ENCODE assay signal across 18 cellular contexts in genomic region chr18:79299711-79300110, GRCh38.
DNase-seq lines count a peak whose midpoint lies in the region; ATAC-seq and TF ChIP-seq lines count a peak whose summit lies in the region.
"Had no signal": no experiment of that assay in that cellular context is flagged by ENCODE, and none has a peak within 500 bp of the region (broad histone marks: within the 10 kb centered on the region; RNA-seq: fewer than 3 reads in every experiment).

No MANE protein-coding gene starts in this region.

- no peak overlapping the region for H2BK120ac ChIP-seq in IMR-90 (ENCODE audit: low read depth, low read length)

- POLR2A ChIA-PET in IMR-90 (lab: Charles Lee; ENCODE audit: unreplicated experiment): no interaction called here

- H3K27me3 ChIP-seq in IMR-90 (ENCODE audit: control insufficient read depth, insufficient read depth, low read length): no peaks in the 10 kb centered on the region
- no peaks in the 10 kb centered on the region for H3K27me3 ChIP-seq in endodermal cell (ENCODE audit: control insufficient read depth, insufficient read depth, low read length, poor library complexity, severe bottlenecking)
- H3K27me3 ChIP-seq in adrenal gland: no peaks in the 10 kb centered on the region
- H3K27me3 ChIP-seq: BLaER1, SJSA1 had no signal

- no peak overlapping the region for H2AFZ ChIP-seq in IMR-90 (replicated peaks; ENCODE audit: low read length, poor library complexity)

- no peak overlapping the region for H3K4me2 ChIP-seq in IMR-90 (ENCODE audit: low read depth, low read length)
- H3K4me2 ChIP-seq: BLaER1 had no signal

- H3K9me1 ChIP-seq in IMR-90 (ENCODE audit: insufficient read depth, low read length): no peaks in the 10 kb centered on the region

- H3K27ac ChIP-seq in IMR-90 (ENCODE audit: insufficient read depth, low read length) (no peak overlapping the region), endodermal cell (ENCODE audit: low read depth, low read length) (no peak overlapping the region), adrenal gland (no peak overlapping the region)
- H3K27ac ChIP-seq: BLaER1, SJSA1 had no signal

- H3K56ac ChIP-seq in IMR-90 (ENCODE audit: extremely low read depth, insufficient read depth, low read length): no peak overlapping the region

- TF ChIP-seq POLR2A in IMR-90 (IDR thresholded peaks at IDR 0.05; ENCODE audit: low read depth, low read length) (no peak), adrenal gland (IDR thresholded peaks at IDR 0.05) (no peak)

- H4K91ac ChIP-seq in IMR-90 (ENCODE audit: insufficient read depth, low read depth, low read length): no peak overlapping the region

- H2BK15ac ChIP-seq in IMR-90 (ENCODE audit: low read depth, low read length): no peak overlapping the region

- DNase-seq in IMR-90: no peak
- no peak for DNase-seq in endodermal cell
- DNase-seq in occipital lobe (lab: John Stamatoyannopoulos, UW): peak; percentile 24
- no peak for DNase-seq in adrenal gland
- no peak for DNase-seq in NCI-H146 treated with DMSO at 0.1 percent for 48 hours (lab: John Stamatoyannopoulos, UW; ENCODE audit: unreplicated experiment)
- DNase-seq: CD4-positive, alpha-beta memory T cell; MV-4-11; NCI-H1694 treated with DMSO at 0.1 percent for 48 hours; NCI-H2081 treated with DMSO at 0.1 percent for 48 hours; NCI-H446 treated with DMSO at 0.1 percent for 48 hours; NCI-H526 treated with DMSO at 0.1 percent for 48 hours; OCI-M1 had no signal

- H3K4ac ChIP-seq in IMR-90 (ENCODE audit: low read depth, low read length): no peak overlapping the region

- no peaks in the 10 kb centered on the region for H3K79me1 ChIP-seq in IMR-90 (ENCODE audit: low read depth in 1 of 2, low read length in 2 of 2)

- H2AK9ac ChIP-seq in IMR-90 (replicated peaks; ENCODE audit: low read depth, low read length, poor library complexity): no peak overlapping the region

- H2AK5ac ChIP-seq in IMR-90 (ENCODE audit: low read depth, low read length): no peak overlapping the region

- intact Hi-C loops in IMR-90 (cut with micrococcal nuclease) (no loop called here), adrenal gland (cut with DNase I) (no loop called here)

- no peak overlapping the region for H2BK5ac ChIP-seq in IMR-90 (ENCODE audit: low read depth, low read length, poor library complexity, severe bottlenecking)

- H3K27ac Mint-ChIP-seq in endodermal cell: peak overlapping the region; percentile 6
- H3K27ac Mint-ChIP-seq: IgD-negative memory B cell had no signal

- no peak overlapping the region for H3K18ac ChIP-seq in IMR-90 (ENCODE audit: low read depth, low read length)

- ATAC-seq in IMR-90 (ENCODE audit: low read depth): peak; percentile 35; the same call in 1 of the 2 replicates
- ATAC-seq in activated CD4-positive, CD25-positive, alpha-beta regulatory T cell treated with anti-CD3 and anti-CD28 coated beads, Interleukin-2, amount 50 U/mL, for 24 hours: no peak
- no peak for ATAC-seq in HG03469 (IDR thresholded peaks at IDR 0.05; ENCODE audit: unreplicated experiment)
- ATAC-seq: Right ventricle myocardium inferior had no signal

- no peaks in the 10 kb centered on the region for H4K20me1 ChIP-seq in IMR-90 (ENCODE audit: insufficient read depth, low read length)
- H4K20me1 ChIP-seq: BLaER1 had no signal

- BruUV-seq in IMR-90 (replicated peaks; lab: Mats Ljungman, UMichigan): no TSS peak

- H3K4me3 Mint-ChIP-seq in endodermal cell: no peak overlapping the region
- H3K4me3 Mint-ChIP-seq: CD4-positive, alpha-beta memory T cell; IgD-negative memory B cell had no signal

- H3K4me1 ChIP-seq in IMR-90 (ENCODE audit: control insufficient read depth, insufficient read depth, low read length) (no peaks in the 10 kb centered on the region), endodermal cell (ENCODE audit: control insufficient read depth, insufficient read depth, low read length) (no peaks in the 10 kb centered on the region), adrenal gland (replicated peaks in 1 of 2) (no peaks in the 10 kb centered on the region)
- H3K4me1 ChIP-seq: BLaER1, SJSA1 had no signal

- H3K36me3 Mint-ChIP-seq in endodermal cell (ENCODE audit: low read depth): peaks cover 11% of the 10 kb centered on the region

- no peaks in the 10 kb centered on the region for H3K27me3 Mint-ChIP-seq in endodermal cell (ENCODE audit: insufficient read depth)
- H3K27me3 Mint-ChIP-seq: CD4-positive, alpha-beta memory T cell; IgD-negative memory B cell had no signal

- H2BK20ac ChIP-seq in IMR-90 (ENCODE audit: low read depth, low read length): no peak overlapping the region

- 95% methylated on average over 4 of the region's 8 CpGs; no CpG with 5 or more reads in 1 of the 2 experiments for WGBS in IMR-90 (ENCODE audit: extremely low coverage in 2 of 2, insufficient read length in 1 of 2), 2 experiments
- 88 to 95% methylated on average over 4 to 8 of the region's 8 CpGs for WGBS in endodermal cell (ENCODE audit: insufficient coverage in 1 of 2, insufficient read length in 1 of 2), 2 experiments
- WGBS in adrenal gland, 4 donors: 97 to 98% (median 97%) methylated on average over 8 of the region's 8 CpGs

- no peaks in the 10 kb centered on the region for H3K9me3 Mint-ChIP-seq in endodermal cell
- H3K9me3 Mint-ChIP-seq: CD4-positive, alpha-beta memory T cell; IgD-negative memory B cell had no signal

- no peak for TF ChIP-seq RAD21 in IMR-90 (IDR thresholded peaks at IDR 0.05; ENCODE audit: low read length)

- H3K9me3 ChIP-seq in IMR-90 (ENCODE audit: control insufficient read depth, insufficient read depth, low read length): no peaks in the 10 kb centered on the region
- H3K9me3 ChIP-seq in endodermal cell (ENCODE audit: control insufficient read depth, low read length): no peaks in the 10 kb centered on the region
- no peaks in the 10 kb centered on the region for H3K9me3 ChIP-seq in adrenal gland (replicated peaks in 1 of 3)
- H3K9me3 ChIP-seq: BLaER1, SJSA1 had no signal

- no peak overlapping the region for H3K23ac ChIP-seq in IMR-90 (ENCODE audit: low read depth, low read length)

- H3K9ac ChIP-seq in IMR-90 (ENCODE audit: low read depth, low read length) (no peak overlapping the region), endodermal cell (ENCODE audit: extremely low read depth, low read length, poor library complexity, severe bottlenecking) (no peak overlapping the region)
- H3K9ac ChIP-seq: BLaER1 had no signal

- CTCF ChIA-PET in IMR-90 (lab: Yijun Ruan, JAX): no interaction called here

- H3K4me1 Mint-ChIP-seq in endodermal cell: no peaks in the 10 kb centered on the region

- no peak overlapping the region for H4K5ac ChIP-seq in IMR-90 (ENCODE audit: low read depth, low read length)

- H3K36me3 ChIP-seq in IMR-90 (ENCODE audit: control insufficient read depth, insufficient read depth, low read length) (peaks cover 10% of the 10 kb centered on the region), endodermal cell (ENCODE audit: control insufficient read depth, insufficient read depth, low read length) (peaks cover 11% of the 10 kb centered on the region), adrenal gland (replicated peaks in 1 of 2) (peaks cover 0 to 1% of the 10 kb centered on the region in 2 donors)
- H3K36me3 ChIP-seq: SJSA1 had no signal

- TF ChIP-seq CTCF in IMR-90 (conservative IDR thresholded peaks at IDR 0.05; ENCODE audit: low read depth, low read length) (no peak), endodermal cell (conservative IDR thresholded peaks at IDR 0.05) (no peak), adrenal gland (IDR thresholded peaks at IDR 0.05) (no peak)

- in situ Hi-C loops in IMR-90 (cut with MboI; ENCODE audit: low sequenced_read_pairs): no loop called here

- no peak overlapping the region for H3K14ac ChIP-seq in IMR-90 (replicated peaks; ENCODE audit: low read depth, low read length)

- H3K4me3 ChIP-seq in IMR-90 (ENCODE audit: insufficient read depth, low read depth, low read length) (no peak overlapping the region), endodermal cell (ENCODE audit: low read length) (no peak overlapping the region), adrenal gland (no peak overlapping the region)
- H3K4me3 ChIP-seq: BLaER1, SJSA1 had no signal

- no peak overlapping the region for H4K8ac ChIP-seq in IMR-90 (ENCODE audit: low read depth in 2 of 2, low read length in 2 of 2)

- dilution Hi-C loops in IMR-90 (cut with HindIII; ENCODE audit: low sequenced_read_pairs, unreplicated experiment): no loop called here

TF ChIP-seq in IMR-90, 13 proteins besides CTCF, POLR2A, EP300 and RAD21:
- TF ChIP-seq USF2 (IDR thresholded peaks at IDR 0.05; ENCODE audit: low read depth, low read length): no peak
- TF ChIP-seq MAZ (IDR thresholded peaks at IDR 0.05; ENCODE audit: borderline replicate concordance, low read depth, low read length): no peak
- TF ChIP-seq MXI1 (IDR thresholded peaks at IDR 0.05; ENCODE audit: borderline replicate concordance, low read depth, low read length): no peak
- no peak for TF ChIP-seq CEBPB (IDR thresholded peaks at IDR 0.05; ENCODE audit: low read depth, low read length)
- no peak for TF ChIP-seq RCOR1 (IDR thresholded peaks at IDR 0.05; ENCODE audit: insufficient replicate concordance, low read length)
- no peak for TF ChIP-seq NFE2L2 (IDR thresholded peaks at IDR 0.05; ENCODE audit: low read depth, low read length)
- no peak for TF ChIP-seq ELK1 (IDR thresholded peaks at IDR 0.05; ENCODE audit: borderline replicate concordance, low read depth, low read length)
- TF ChIP-seq CHD1 (IDR thresholded peaks at IDR 0.05; ENCODE audit: low read depth, low read length): no peak
- TF ChIP-seq MAFK (IDR thresholded peaks at IDR 0.05; ENCODE audit: low read depth, low read length): no peak
- no peak for TF ChIP-seq RFX5 (IDR thresholded peaks at IDR 0.05; ENCODE audit: low read depth, low read length)
